10 cellular contexts compared by ENCODE assay signal in the genomic region with DNA sequence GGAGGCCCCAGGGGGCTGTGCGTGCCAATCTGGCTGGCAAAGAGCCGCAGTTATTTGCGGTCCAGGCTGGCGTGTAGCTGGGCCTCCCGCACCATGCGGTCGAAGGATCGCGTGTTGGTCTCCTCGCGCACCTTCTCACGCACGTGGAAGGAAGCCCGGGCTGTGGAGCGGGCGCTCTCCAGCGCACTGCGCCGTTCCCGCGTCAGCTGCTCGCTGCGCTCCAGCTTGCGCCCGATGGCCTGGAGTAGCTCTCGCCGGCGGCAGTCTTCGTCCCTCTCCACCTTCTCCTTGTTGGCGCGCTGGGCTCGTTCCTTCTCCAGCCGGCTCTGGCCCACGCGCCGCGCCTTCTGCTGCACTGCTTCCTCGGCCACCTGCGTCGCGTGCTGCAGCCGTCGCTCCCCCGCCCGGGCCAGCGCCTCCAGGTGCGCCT. TPM values are rescaled to one million over a fixed set of nuclear protein-coding genes. Genes with fewer than 3 reads are reported as not detected.
DNase-seq lines count a peak whose midpoint lies in the region; ATAC-seq and TF ChIP-seq lines count a peak whose summit lies in the region.
"Had no signal": no experiment of that assay in that cellular context is flagged by ENCODE, and none has a peak within 500 bp of the region (broad histone marks: within the 10 kb centered on the region; RNA-seq: fewer than 3 reads in every experiment).

No MANE protein-coding gene starts in this region.

- H3K36me3 Mint-ChIP-seq in Caco-2 (ENCODE audit: insufficient read depth, unreplicated experiment) = peaks cover 4% of the 10 kb centered on the region
- no peaks in the 10 kb centered on the region for H3K36me3 Mint-ChIP-seq in activated CD8-positive, alpha-beta T cell treated with anti-CD3 and anti-CD28 coated beads for 36 hours (ENCODE audit: low read depth)
- H3K36me3 Mint-ChIP-seq: naive thymus-derived CD8-positive, alpha-beta T cell had no signal

- no peaks in the 10 kb centered on the region for H3K9me3 Mint-ChIP-seq in Caco-2 (ENCODE audit: unreplicated experiment)
- H3K9me3 Mint-ChIP-seq in activated CD8-positive, alpha-beta T cell treated with anti-CD3 and anti-CD28 coated beads for 36 hours = no peaks in the 10 kb centered on the region
- H3K9me3 Mint-ChIP-seq: naive thymus-derived CD8-positive, alpha-beta T cell had no signal

- intact Hi-C loops in Caco-2 (cut with micrococcal nuclease; ENCODE audit: unreplicated experiment) = loop anchor here (5.0 kb wide), 1 partner anchor 329 kb away; no protein-coding TSS in a partner anchor
- intact Hi-C loops in activated CD8-positive, alpha-beta T cell treated with anti-CD3 and anti-CD28 coated beads for 36 hours (cut with micrococcal nuclease) = no loop called here

- BruUV-seq in Caco-2 (replicated peaks; lab: Mats Ljungman, UMichigan) = no TSS peak

- peaks cover 6% of the 10 kb centered on the region for H3K27me3 Mint-ChIP-seq in Caco-2 (ENCODE audit: insufficient read depth, unreplicated experiment)
- peaks cover 60% of the 10 kb centered on the region for H3K27me3 Mint-ChIP-seq in activated CD8-positive, alpha-beta T cell treated with anti-CD3 and anti-CD28 coated beads for 36 hours

- peak; percentile 8; the same call in 1 of the 3 replicates for ATAC-seq in RWPE2 (ENCODE audit: low read depth)
- no peak for ATAC-seq in GM19351 (IDR thresholded peaks at IDR 0.05; ENCODE audit: unreplicated experiment)
- no peak for ATAC-seq in activated CD8-positive, alpha-beta T cell treated with anti-CD3 and anti-CD28 coated beads for 36 hours
- ATAC-seq: naive thymus-derived CD8-positive, alpha-beta T cell had no signal

- DNase-seq in Caco-2 = no peak
- no peak for DNase-seq in RWPE2 (ENCODE audit: low spot score)
- DNase-seq in iPS-NIHi11 (ENCODE audit: low spot score) = no peak
- DNase-seq in activated CD8-positive, alpha-beta T cell treated with anti-CD3 and anti-CD28 coated beads for 36 hours = no peak
- DNase-seq in activated T-cell treated with anti-CD3 and anti-CD28 coated beads, Interleukin-2, amount 50 U/mL, for 48 hours = no peak
- DNase-seq: activated effector memory CD4-positive, alpha-beta T cell treated with Interleukin-2 at 50 U/mL for 16 hours; naive thymus-derived CD8-positive, alpha-beta T cell had no signal

- H3K9ac ChIP-seq in iPS-15b (ENCODE audit: low read depth, low read length) = no peak overlapping the region

- H3K27me3 ChIP-seq in Caco-2 (replicated peaks; ENCODE audit: control insufficient read depth, insufficient read depth, low read length) (no peaks in the 10 kb centered on the region; the same call in 1 of the 2 replicates), RWPE2 (ENCODE audit: insufficient read depth, poor library complexity, severe bottlenecking) (peaks cover 97% of the 10 kb centered on the region), iPS-15b (ENCODE audit: control insufficient read depth, insufficient read depth, low read length) (peaks cover 96% of the 10 kb centered on the region)

- POLR2A ChIA-PET in Caco-2 (lab: Charles Lee) = no interaction called here
- POLR2A ChIA-PET in activated CD8-positive, alpha-beta T cell treated with anti-CD3 and anti-CD28 coated beads for 36 hours (lab: Charles Lee) = no interaction called here

- H3K27ac ChIP-seq in RWPE2 (ENCODE audit: poor library complexity, severe bottlenecking) (no peak overlapping the region), skin epidermis (no peak overlapping the region)

- H3K27ac Mint-ChIP-seq in Caco-2 (ENCODE audit: unreplicated experiment) = no peak overlapping the region
- H3K27ac Mint-ChIP-seq in activated CD8-positive, alpha-beta T cell treated with anti-CD3 and anti-CD28 coated beads for 36 hours = no peak overlapping the region
- H3K27ac Mint-ChIP-seq: naive thymus-derived CD8-positive, alpha-beta T cell had no signal

- H3K36me3 ChIP-seq in Caco-2 (ENCODE audit: control insufficient read depth, insufficient read depth, low read length) (no peaks in the 10 kb centered on the region), RWPE2 (ENCODE audit: low read depth) (no peaks in the 10 kb centered on the region), iPS-15b (ENCODE audit: control insufficient read depth, insufficient read depth, low read length) (no peaks in the 10 kb centered on the region)

- H3K4me3 Mint-ChIP-seq in Caco-2 (ENCODE audit: unreplicated experiment) = peak overlapping the region; percentile 74
- H3K4me3 Mint-ChIP-seq in activated CD8-positive, alpha-beta T cell treated with anti-CD3 and anti-CD28 coated beads for 36 hours = no peak overlapping the region

- peaks cover 25% of the 10 kb centered on the region for H3K4me1 Mint-ChIP-seq in Caco-2 (ENCODE audit: low read depth, unreplicated experiment)
- peaks cover 5% of the 10 kb centered on the region for H3K4me1 Mint-ChIP-seq in activated CD8-positive, alpha-beta T cell treated with anti-CD3 and anti-CD28 coated beads for 36 hours (ENCODE audit: low read depth)

- TF ChIP-seq CTCF in Caco-2 (IDR thresholded peaks at IDR 0.05; ENCODE audit: insufficient read depth in 1 of 2, low read depth in 1 of 2, low read length in 1 of 2, severe bottlenecking in 1 of 2, unreplicated experiment in 1 of 2) = no peak
- TF ChIP-seq CTCF in RWPE2 (IDR thresholded peaks at IDR 0.05; ENCODE audit: poor library complexity, severe bottlenecking) = no peak
- no peak for TF ChIP-seq CTCF in activated CD8-positive, alpha-beta T cell treated with anti-CD3 and anti-CD28 coated beads for 36 hours (IDR thresholded peaks at IDR 0.05)

- H3K9me3 ChIP-seq in Caco-2 (no peaks in the 10 kb centered on the region), RWPE2 (ENCODE audit: severe bottlenecking) (no peaks in the 10 kb centered on the region), iPS-15b (ENCODE audit: control insufficient read depth, insufficient read depth, low read length) (no peaks in the 10 kb centered on the region)

- H3K4me1 ChIP-seq in Caco-2 (peaks cover 46% of the 10 kb centered on the region), RWPE2 (ENCODE audit: insufficient read depth, poor library complexity, severe bottlenecking) (peaks cover 2% of the 10 kb centered on the region), iPS-15b (ENCODE audit: control insufficient read depth, insufficient read depth, low read length) (no peaks in the 10 kb centered on the region)

- CTCF ChIA-PET in Caco-2 (lab: Charles Lee) = interaction anchor here (0.8 to 3.4 kb wide), 7 partner anchors 18 to 310 kb away, joined by 3 to 26 read pairs (median 4); no protein-coding TSS in a partner anchor
- CTCF ChIA-PET in activated CD8-positive, alpha-beta T cell treated with anti-CD3 and anti-CD28 coated beads for 36 hours (lab: Charles Lee) = interaction anchor here (0.6 to 5.9 kb wide), 10 partner anchors 10 to 472 kb away, joined by 3 to 52 read pairs (median 4); no protein-coding TSS in a partner anchor

- H3K4me3 ChIP-seq in Caco-2 (ENCODE audit: low read depth, low read length) = peak overlapping the region; percentile 51
- H3K4me3 ChIP-seq in RWPE2 (ENCODE audit: severe bottlenecking) = peak overlapping the region; percentile 26
- H3K4me3 ChIP-seq in iPS-15b (ENCODE audit: low read depth, low read length) = peak overlapping the region; percentile 35
- H3K4me3 ChIP-seq in skin epidermis = peak overlapping the region in 6 of 7 experiments; percentile 1 to 43 (median 30)

RNA-seq across cellular contexts. Expression of a gene that starts 3.2 kb away (rescaled TPM):
- total RNA-seq in Caco-2 (2022) = 0.56 and 0.82 TPM in 2 replicates
- not detected for total RNA-seq in activated CD8-positive, alpha-beta T cell treated with anti-CD3 and anti-CD28 coated beads for 36 hours
- total RNA-seq: naive thymus-derived CD8-positive, alpha-beta T cell had no signal

RNA-seq across cellular contexts. Expression of a gene that starts 39.9 kb away (rescaled TPM):
- 16.6 and 21.5 TPM in 2 replicates for total RNA-seq in Caco-2 (2022)
- 10 to 100 TPM; 35.7 to 36.2 TPM for total RNA-seq in activated CD8-positive, alpha-beta T cell treated with anti-CD3 and anti-CD28 coated beads for 36 hours
